Comparison of ENCODE assay signal across 32 cellular contexts in the genomic region with DNA sequence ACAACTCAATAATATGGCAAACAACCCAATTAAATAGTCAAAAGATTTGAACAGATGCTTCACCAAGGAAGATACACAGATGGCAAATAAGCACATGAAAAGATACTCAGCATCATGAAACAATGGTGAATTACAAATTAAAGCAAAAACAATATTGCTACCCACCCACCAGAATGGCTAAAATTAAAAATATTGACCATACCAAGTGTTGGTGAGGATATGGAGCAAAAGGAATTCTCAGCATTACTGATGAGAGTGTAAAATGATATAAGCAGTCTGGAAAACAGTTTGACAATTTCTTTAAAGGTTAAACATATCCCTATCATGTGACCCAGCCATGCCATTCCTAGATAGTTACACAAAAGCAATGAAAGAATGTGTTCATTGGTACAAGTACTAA. TPM values are rescaled to one million over a fixed set of nuclear protein-coding genes. Genes with fewer than 3 reads are reported as not detected.
DNase-seq lines count a peak whose midpoint lies in the region; ATAC-seq, FAIRE-seq and TF ChIP-seq lines count a peak whose summit lies in the region.
"Had no signal": no experiment of that assay in that cellular context is flagged by ENCODE, and none has a peak within 500 bp of the region (broad histone marks: within the 10 kb centered on the region; RNA-seq: fewer than 3 reads in every experiment).

No MANE protein-coding gene starts in this region.

- TF ChIP-seq RAD21 in K562 (CRISPR knock-in tag; conservative IDR thresholded peaks at IDR 0.05 in 1 of 2, IDR thresholded peaks at IDR 0.05 in 1 of 2): no peak

- ATAC-seq in K562 (no peak), HG02840 (IDR thresholded peaks at IDR 0.05; ENCODE audit: low FRiP score, unreplicated experiment) (no peak)
- ATAC-seq: A549; CD8-positive, alpha-beta T cell had no signal

- no peak overlapping the region for H2AFZ ChIP-seq in K562 (ENCODE audit: low read depth, low read length)

- H3K27me3 ChIP-seq in K562 (ENCODE audit: control insufficient read depth in 2 of 2, insufficient read depth in 2 of 2, low read length in 2 of 2) (peaks cover 0 to 7% of the 10 kb centered on the region in 2 experiments; a peak in 2 of 5 replicates), thyroid gland (no peaks in the 10 kb centered on the region)
- H3K27me3 ChIP-seq: BE2C; BLaER1; BLaER1 treated with 17β-estradiol and CSF1 and Interleukin-3, amounts not matched to agents 10 nM and 100 nM had no signal

- no peaks in the 10 kb centered on the region for H3K9me3 ChIP-seq in HEK293 (ENCODE audit: control insufficient read depth, insufficient read depth, low read depth, low read length)
- no peaks in the 10 kb centered on the region; the same call in 1 of the 2 replicates for H3K9me3 ChIP-seq in K562 (replicated peaks; ENCODE audit: control insufficient read depth, insufficient read depth, low read depth, low read length)
- no peaks in the 10 kb centered on the region for H3K9me3 ChIP-seq in thyroid gland
- H3K9me3 ChIP-seq: BE2C had no signal

- H3K9me1 ChIP-seq in K562 (ENCODE audit: control insufficient read depth, insufficient read depth, low read length): no peaks in the 10 kb centered on the region

- BruUV-seq in K562 (replicated peaks; lab: Mats Ljungman, UMichigan): no TSS peak

- CTCF ChIA-PET in HEK293 (lab: Yijun Ruan, JAX): no interaction called here
- CTCF ChIA-PET in K562 (lab: Yijun Ruan, JAX; ENCODE audit: low intra/inter-chr PET ratio): no interaction called here

- in situ Hi-C loops in K562 (cut with MboI): no loop called here

- FAIRE-seq in D721Med (lab: Jason Lieb, UNC) (peak; percentile 51), K562 (lab: Jason Lieb, UNC) (no peak)
- FAIRE-seq: A204.1, A549 had no signal

- H3K4me2 ChIP-seq in K562 (ENCODE audit: insufficient read depth, low read length): no peak overlapping the region
- H3K4me2 ChIP-seq: A549; BLaER1; BLaER1 treated with 17β-estradiol and CSF1 and Interleukin-3, amounts not matched to agents 10 nM and 100 nM had no signal

- H3K9ac ChIP-seq in K562 (ENCODE audit: insufficient read depth in 1 of 2, low read depth in 2 of 2, low read length in 2 of 2): no peak overlapping the region
- H3K9ac ChIP-seq: BLaER1; BLaER1 treated with 17β-estradiol and CSF1 and Interleukin-3, amounts not matched to agents 10 nM and 100 nM had no signal

- TF ChIP-seq CTCF in D721Med (IDR thresholded peaks at IDR 0.05; ENCODE audit: insufficient read depth, missing control alignments): no peak
- no peak for TF ChIP-seq CTCF in HEK293 (tag by site-specific recombination; IDR thresholded peaks at IDR 0.05)
- TF ChIP-seq CTCF in K562 (IDR thresholded peaks at IDR 0.05 in 2 of 3, conservative IDR thresholded peaks at IDR 0.05 in 1 of 3; ENCODE audit: insufficient read depth in 2 of 3, low read depth in 1 of 3, low read length in 3 of 3): no peak
- TF ChIP-seq CTCF in thyroid gland (IDR thresholded peaks at IDR 0.05): no peak

- H3K27ac ChIP-seq in HEK293 (ENCODE audit: extremely low read depth, low read depth, low read length) (no peak overlapping the region), K562 (ENCODE audit: extremely low read depth, low read depth, low read length) (no peak overlapping the region), thyroid gland (no peak overlapping the region)
- H3K27ac ChIP-seq: 22Rv1; A549; BLaER1; BLaER1 treated with 17β-estradiol and CSF1 and Interleukin-3, amounts not matched to agents 10 nM and 100 nM; C4-2B had no signal

- no peaks in the 10 kb centered on the region for H4K20me1 ChIP-seq in K562 (replicated peaks; ENCODE audit: control insufficient read depth, insufficient read depth, low read length)
- H4K20me1 ChIP-seq: BLaER1; BLaER1 treated with 17β-estradiol and CSF1 and Interleukin-3, amounts not matched to agents 10 nM and 100 nM had no signal

- no peaks in the 10 kb centered on the region for H3K79me2 ChIP-seq in K562 (ENCODE audit: control insufficient read depth, insufficient read depth, low read length)

- no peak for TF ChIP-seq EP300 in K562 (IDR thresholded peaks at IDR 0.05; ENCODE audit: low read length)

- H3K36me3 ChIP-seq in HEK293 (ENCODE audit: control insufficient read depth in 2 of 2, insufficient read depth in 1 of 2, low read length in 2 of 2) (no peaks in the 10 kb centered on the region), K562 (ENCODE audit: control insufficient read depth, insufficient read depth, low read length) (no peaks in the 10 kb centered on the region), thyroid gland (no peaks in the 10 kb centered on the region)
- H3K36me3 ChIP-seq: BE2C; BLaER1; BLaER1 treated with 17β-estradiol and CSF1 and Interleukin-3, amounts not matched to agents 10 nM and 100 nM had no signal

- H3K4me3 ChIP-seq in HEK293 (ENCODE audit: low read depth, low read length): no peak overlapping the region
- H3K4me3 ChIP-seq in K562: no peak overlapping the region
- H3K4me3 ChIP-seq in thyroid gland (replicated peaks in 1 of 3): no peak overlapping the region
- H3K4me3 ChIP-seq: A549; BLaER1; BLaER1 treated with 17β-estradiol and CSF1 and Interleukin-3, amounts not matched to agents 10 nM and 100 nM had no signal

- intact Hi-C loops in K562 (cut with micrococcal nuclease): no loop called here
- intact Hi-C loops in thyroid gland (cut with DNase I): no loop called here

- no peaks in the 10 kb centered on the region for H3K4me1 ChIP-seq in HEK293 (ENCODE audit: control insufficient read depth, insufficient read depth, low read length)
- peaks cover 2% of the 10 kb centered on the region in 2 experiments; a peak in 4 of 5 replicates for H3K4me1 ChIP-seq in K562 (replicated peaks in 1 of 2; ENCODE audit: control insufficient read depth in 2 of 2, insufficient read depth in 2 of 2, low read length in 2 of 2)
- peaks cover 0 to 3% of the 10 kb centered on the region in 2 donors for H3K4me1 ChIP-seq in thyroid gland

- POLR2A ChIA-PET in HEK293 (lab: Yijun Ruan, JAX) (no interaction called here), K562 (lab: Yijun Ruan, JAX) (no interaction called here)

- no peak for DNase-seq in D721Med (ENCODE audit: insufficient read length, low spot score)
- DNase-seq in K562 (ENCODE audit: extremely low read depth in 1 of 4, low spot score in 3 of 4): no peak
- DNase-seq in NCI-H2196 (lab: John Stamatoyannopoulos, UW; ENCODE audit: unreplicated experiment): no peak
- no peak for DNase-seq in thyroid gland
- DNase-seq: 8988T; ACHN; AML-193; BE2C; C1 segment of cervical spinal cord; Caco-2; Calu3; CD4-positive, alpha-beta memory T cell; CD4-positive, alpha-beta T cell; CD4-positive, CD25-positive, alpha-beta regulatory T cell; CD8-positive, alpha-beta memory T cell; CD8-positive, alpha-beta T cell; COR-L47; DMS 273 treated with DMSO at 0.1 percent for 48 hours; DMS153; DMS53; DMS79; DMS79 treated with DMSO at 0.1 percent for 48 hours; DND-41; EL had no signal

- TF ChIP-seq POLR2A in K562 (conservative IDR thresholded peaks at IDR 0.05) (no peak), thyroid gland (IDR thresholded peaks at IDR 0.05) (no peak)

TF ChIP-seq in HEK293, 187 proteins besides CTCF, POLR2A, EP300 and RAD21:
- TF ChIP-seq ZNF184 (tag by site-specific recombination; IDR thresholded peaks at IDR 0.05) (peak; percentile 96), ZNF48 (tag by site-specific recombination; IDR thresholded peaks at IDR 0.05) (no peak)
TF ChIP-seq in HEK293: peak in this region for 1.

TF ChIP-seq in K562, 482 proteins besides CTCF, POLR2A, EP300 and RAD21:
- TF ChIP-seq EZH2 (IDR thresholded peaks at IDR 0.05; ENCODE audit: borderline replicate concordance, low read depth, low read length): no peak
- no peak for TF ChIP-seq ZNF644 (tag; IDR thresholded peaks at IDR 0.05; ENCODE audit: low read depth)
- TF ChIP-seq, protein P1, sequence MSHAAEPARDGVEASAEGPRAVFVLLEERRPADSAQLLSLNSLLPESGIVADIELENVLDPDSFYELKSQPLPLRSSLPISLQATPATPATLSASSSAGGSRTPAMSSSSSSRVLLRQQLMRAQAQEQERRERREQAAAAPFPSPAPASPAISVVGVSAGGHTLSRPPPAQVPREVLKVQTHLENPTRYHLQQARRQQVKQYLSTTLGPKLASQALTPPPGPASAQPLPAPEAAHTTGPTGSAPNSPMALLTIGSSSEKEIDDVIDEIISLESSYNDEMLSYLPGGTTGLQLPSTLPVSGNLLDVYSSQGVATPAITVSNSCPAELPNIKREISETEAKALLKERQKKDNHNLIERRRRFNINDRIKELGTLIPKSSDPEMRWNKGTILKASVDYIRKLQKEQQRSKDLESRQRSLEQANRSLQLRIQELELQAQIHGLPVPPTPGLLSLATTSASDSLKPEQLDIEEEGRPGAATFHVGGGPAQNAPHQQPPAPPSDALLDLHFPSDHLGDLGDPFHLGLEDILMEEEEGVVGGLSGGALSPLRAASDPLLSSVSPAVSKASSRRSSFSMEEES (CRISPR knock-in tag; IDR thresholded peaks at IDR 0.05): peak; percentile 23; the same call in 1 of the 2 replicates
- peak; percentile 8 for TF ChIP-seq RBM25 (IDR thresholded peaks at IDR 0.05; ENCODE audit: low read depth, low read length, severe bottlenecking)
- TF ChIP-seq RBFOX2 (IDR thresholded peaks at IDR 0.05; ENCODE audit: low read depth, low read length): no peak
- no peak for TF ChIP-seq SIN3B (IDR thresholded peaks at IDR 0.05; ENCODE audit: low read depth)
- 0 out of 2 replicates have a peak, but pooled peaks have one; percentile 24 for TF ChIP-seq ZNF184 (CRISPR knock-in tag; IDR thresholded peaks at IDR 0.05)
TF ChIP-seq in K562: peak in this region for 3.

RNA-seq across cellular contexts. Expression of a gene that starts 5.7 kb away (rescaled TPM):
- 2.6 and 4.2 TPM in 2 replicates for total RNA-seq in K562 (2011; cell fraction: chromatin; rRNA removed; ENCODE audit: low replicate concordance)
- total RNA-seq in K562 (2011; cell fraction: nucleolus; rRNA removed): 1.2 and 2.4 TPM in 2 replicates
- 3.6 and 3.7 TPM in 2 replicates for total RNA-seq in K562 (2011; cell fraction: nucleoplasm; rRNA removed)
- total RNA-seq in K562 (2014; rRNA removed) (0.98 and 1.1 TPM in 2 replicates), K562 (2014; rRNA removed; fragmentation: Illumina TruSeq; extraction: Trizol) (1.5 and 1.6 TPM in 2 replicates), K562 (2015; rRNA removed; fragmentation: Illumina TruSeq; extraction: Trizol) (0.98 and 1.0 TPM in 2 replicates), K562 (2021) (1.3 and 1.7 TPM in 2 replicates), thyroid gland (10 to 100 TPM in 2 of 4 donors, 1 to 10 TPM in 2; 7.1 to 13.4 (median 10.3) TPM)
- polyA plus RNA-seq in K562 (2011; rRNA removed) (1.6 and 2.7 TPM in 2 replicates), K562 (2014; fragmentation: Illumina TruSeq; extraction: Trizol) (1.3 and 1.9 TPM in 2 replicates), K562 (2014; fragmentation: Nextera tagmentation; extraction: Ambion mirVana) (1 to 10 TPM in 1 of 2 experiments, under 1 TPM in 1; 0.80 to 1.1 TPM), K562 (2014; rRNA removed) (1.5 and 2.9 TPM in 2 replicates)
- 1.1 and 2.9 TPM in 2 replicates for polyA plus RNA-seq in K562 (2011; cell fraction: cytosol; rRNA removed)
- 2.8 and 5.7 TPM in 2 replicates for polyA plus RNA-seq in K562 (2011; cell fraction: nucleus; rRNA removed)
- 1.7 and 2.0 TPM in 2 replicates for polyA plus RNA-seq in K562 (2012)
- 1.3 and 5.2 TPM in 2 replicates for polyA minus RNA-seq in K562 (2011; rRNA and poly(A)+ RNA removed)
- polyA minus RNA-seq in K562 (2011; cell fraction: cytosol; rRNA and poly(A)+ RNA removed): 1.2 and 1.3 TPM in 2 replicates
- polyA minus RNA-seq in K562 (2011; cell fraction: nucleus; rRNA and poly(A)+ RNA removed): 2.0 and 2.3 TPM in 2 replicates
